In genomic region chr11:132457445-132457844, GRCh38 we compare ENCODE assay signal across 7 cellular contexts.
"Had no signal": no experiment of that assay in that cellular context is flagged by ENCODE, and none has a peak within 500 bp of the region (broad histone marks: within the 10 kb centered on the region; RNA-seq: fewer than 3 reads in every experiment).

No MANE protein-coding gene starts in this region.

- H3K4me2 ChIP-seq: GM23338, KMS-11 had no signal

- H3K27ac ChIP-seq: HL-60, KMS-11 had no signal

- H3K9ac ChIP-seq: KMS-11 had no signal

- DNase-seq: H9, HCEC 1CT, Karpas-422, KBM-7 had no signal

- H2AFZ ChIP-seq: GM23338 had no signal

- H3K4me3 ChIP-seq: GM23338 had no signal
